ENCODE assay signal across 14 cellular contexts in the genomic region with DNA sequence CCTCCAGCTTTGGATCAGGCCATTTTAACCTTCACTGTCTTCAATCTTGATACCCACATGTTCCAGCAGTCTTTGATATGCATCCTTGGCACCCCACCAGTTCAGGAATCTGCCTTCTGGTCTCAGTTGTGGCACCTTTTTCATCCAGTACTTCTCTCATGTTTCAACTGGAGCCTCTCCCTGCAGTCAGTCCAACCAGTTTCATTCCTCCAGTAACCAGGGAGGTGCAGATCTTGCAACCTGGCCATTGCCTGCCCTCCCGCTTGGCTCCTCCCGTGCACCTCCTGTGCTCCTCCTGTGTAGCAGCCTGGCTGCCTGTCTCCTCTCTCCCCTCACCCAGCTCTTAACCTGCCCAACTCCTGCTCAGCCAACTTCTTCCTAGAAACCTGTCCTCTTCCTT.
"Had no signal": no experiment of that assay in that cellular context is flagged by ENCODE, and none has a peak within 500 bp of the region (broad histone marks: within the 10 kb centered on the region; RNA-seq: fewer than 3 reads in every experiment).

No MANE protein-coding gene starts in this region.

- H3K27me3 Mint-ChIP-seq: activated naive CD4-positive, alpha-beta T cell treated with anti-CD3 and anti-CD28 coated beads, Interleukin-2, amount 10 ng/mL, durations not matched to agents 7 days and 5 days; activated T-helper 17 cell treated with anti-CD3 and anti-CD28 coated beads, Interleukin-2, amount 50 U/mL, for 72 hours; T-cell had no signal

- H3K9me3 ChIP-seq: heart left ventricle, thyroid gland had no signal

- H3K27ac Mint-ChIP-seq: activated naive CD4-positive, alpha-beta T cell treated with anti-CD3 and anti-CD28 coated beads, Interleukin-2, amount 10 ng/mL, durations not matched to agents 7 days and 5 days; activated T-helper 17 cell treated with anti-CD3 and anti-CD28 coated beads, Interleukin-2, amount 50 U/mL, for 72 hours; mesothelial cell of epicardium; T-cell had no signal

- H3K4me3 Mint-ChIP-seq: activated naive CD4-positive, alpha-beta T cell treated with anti-CD3 and anti-CD28 coated beads, Interleukin-2, amount 10 ng/mL, durations not matched to agents 7 days and 5 days; activated T-helper 17 cell treated with anti-CD3 and anti-CD28 coated beads, Interleukin-2, amount 50 U/mL, for 72 hours; mesothelial cell of epicardium; T-cell had no signal

- H3K4me1 Mint-ChIP-seq: activated naive CD4-positive, alpha-beta T cell treated with anti-CD3 and anti-CD28 coated beads, Interleukin-2, amount 10 ng/mL, durations not matched to agents 7 days and 5 days; mesothelial cell of epicardium had no signal

- H3K9me3 Mint-ChIP-seq: activated naive CD4-positive, alpha-beta T cell treated with anti-CD3 and anti-CD28 coated beads, Interleukin-2, amount 10 ng/mL, durations not matched to agents 7 days and 5 days; activated T-helper 17 cell treated with anti-CD3 and anti-CD28 coated beads, Interleukin-2, amount 50 U/mL, for 72 hours; mesothelial cell of epicardium; T-cell had no signal

- DNase-seq: activated CD4-positive, alpha-beta T cell treated with anti-CD3 and anti-CD28 coated beads for 48 hours; activated naive CD4-positive, alpha-beta T cell treated with anti-CD3 and anti-CD28 coated beads, Interleukin-2, amount 10 ng/mL, durations not matched to agents 7 days and 5 days; activated T-cell treated with anti-CD3 and anti-CD28 coated beads for 4 hours; central memory CD4-positive, alpha-beta T cell; effector CD8-positive, alpha-beta T cell; heart left ventricle; kidney glomerular epithelial cell; small intestine; T-cell; thyroid gland had no signal

- H3K27me3 ChIP-seq: heart left ventricle, thyroid gland had no signal

- H3K4me3 ChIP-seq: coronary artery, heart left ventricle, thyroid gland had no signal

- FAIRE-seq: frontal cortex, small intestine had no signal

- ATAC-seq: activated T-helper 17 cell treated with anti-CD3 and anti-CD28 coated beads, Interleukin-2, amount 50 U/mL, for 72 hours; heart left ventricle; T-cell had no signal
